13 cellular contexts compared by ENCODE assay signal in the genomic region with DNA sequence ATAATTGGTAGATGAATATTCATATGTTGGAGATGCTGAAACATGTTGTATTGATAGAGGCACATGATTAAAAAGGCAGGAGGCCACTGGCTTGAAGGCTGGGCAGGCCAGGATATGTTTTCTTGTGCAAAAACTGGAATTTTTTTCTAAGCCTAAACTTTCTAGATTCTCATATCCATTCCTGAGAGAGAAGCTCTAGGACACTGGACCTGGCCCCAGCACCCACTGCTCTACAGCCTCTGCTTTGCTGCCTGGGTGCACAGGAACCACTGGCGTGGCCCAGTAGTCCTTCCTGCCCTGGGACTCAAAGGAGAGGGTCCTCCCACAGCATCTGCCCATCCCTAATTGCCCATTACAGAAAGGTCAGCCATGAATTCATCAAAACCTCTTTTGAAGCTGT.
"Had no signal": no experiment of that assay in that cellular context is flagged by ENCODE, and none has a peak within 500 bp of the region (broad histone marks: within the 10 kb centered on the region; RNA-seq: fewer than 3 reads in every experiment).

No MANE protein-coding gene starts in this region.

- H3K27ac Mint-ChIP-seq: activated naive CD8-positive, alpha-beta T cell treated with anti-CD3 and anti-CD28 coated beads, Interleukin-2, amount 10 ng/mL, durations not matched to agents 7 days and 5 days; stimulated activated naive B cell treated with anti-CD40 and anti-IgM and Interleukin-4, amounts not matched to agents 10 μg/mL and 1 μg/mL and 100 μg/mL, for 72 hours had no signal

- DNase-seq: activated CD4-positive, alpha-beta T cell treated with anti-CD3 and anti-CD28 coated beads, Interleukin-2, amount 50 U/mL, for 1 hour; activated naive CD8-positive, alpha-beta T cell treated with anti-CD3 and anti-CD28 coated beads, Interleukin-2, amount 10 ng/mL, durations not matched to agents 7 days and 5 days; activated T-cell treated with anti-CD3 and anti-CD28 coated beads, Interleukin-2, amount 50 U/mL, for 4 hours; gastrocnemius medialis; heart right ventricle; islet precursor cell; left lung; mesendoderm; spleen; stimulated activated CD4-positive, alpha-beta T cell treated with anti-CD3 and anti-CD28 coated beads, Interleukin-1b, Interleukin-23, amount 100 ng/mL, for 48 hours; stimulated activated naive B cell treated with anti-CD40 and anti-IgM and Interleukin-4, amounts not matched to agents 10 μg/mL and 1 μg/mL and 100 μg/mL, for 72 hours; transverse colon had no signal

- H3K4me1 ChIP-seq: gastrocnemius medialis, heart right ventricle, left lung, prostate gland, spleen, transverse colon had no signal

- H3K27me3 ChIP-seq: gastrocnemius medialis, heart right ventricle, left lung, spleen, transverse colon had no signal

- H3K27ac ChIP-seq: gastrocnemius medialis, heart right ventricle, left lung, prostate gland, spleen, transverse colon had no signal

- H3K4me3 Mint-ChIP-seq: activated naive CD8-positive, alpha-beta T cell treated with anti-CD3 and anti-CD28 coated beads, Interleukin-2, amount 10 ng/mL, durations not matched to agents 7 days and 5 days; activated T-cell treated with anti-CD3 and anti-CD28 coated beads, Interleukin-2, amount 50 U/mL, for 4 hours; stimulated activated naive B cell treated with anti-CD40 and anti-IgM and Interleukin-4, amounts not matched to agents 10 μg/mL and 1 μg/mL and 100 μg/mL, for 72 hours had no signal

- H3K36me3 ChIP-seq: gastrocnemius medialis, heart right ventricle, left lung, prostate gland, spleen, transverse colon had no signal

- ATAC-seq: activated T-cell treated with anti-CD3 and anti-CD28 coated beads, Interleukin-2, amount 50 U/mL, for 4 hours; gastrocnemius medialis; heart right ventricle; left lung; stimulated activated naive B cell treated with anti-CD40 and anti-IgM and Interleukin-4, amounts not matched to agents 10 μg/mL and 1 μg/mL and 100 μg/mL, for 72 hours had no signal

- H3K36me3 Mint-ChIP-seq: activated naive CD8-positive, alpha-beta T cell treated with anti-CD3 and anti-CD28 coated beads, Interleukin-2, amount 10 ng/mL, durations not matched to agents 7 days and 5 days; stimulated activated naive B cell treated with anti-CD40 and anti-IgM and Interleukin-4, amounts not matched to agents 10 μg/mL and 1 μg/mL and 100 μg/mL, for 72 hours had no signal

- H3K4me3 ChIP-seq: gastrocnemius medialis, heart right ventricle, left lung, prostate gland, spleen, transverse colon had no signal

- H3K4me1 Mint-ChIP-seq: activated naive CD8-positive, alpha-beta T cell treated with anti-CD3 and anti-CD28 coated beads, Interleukin-2, amount 10 ng/mL, durations not matched to agents 7 days and 5 days; stimulated activated naive B cell treated with anti-CD40 and anti-IgM and Interleukin-4, amounts not matched to agents 10 μg/mL and 1 μg/mL and 100 μg/mL, for 72 hours had no signal

- H3K9me3 ChIP-seq: gastrocnemius medialis, prostate gland, transverse colon had no signal
